Comparison of ENCODE assay signal across 8 cellular contexts in the genomic region with DNA sequence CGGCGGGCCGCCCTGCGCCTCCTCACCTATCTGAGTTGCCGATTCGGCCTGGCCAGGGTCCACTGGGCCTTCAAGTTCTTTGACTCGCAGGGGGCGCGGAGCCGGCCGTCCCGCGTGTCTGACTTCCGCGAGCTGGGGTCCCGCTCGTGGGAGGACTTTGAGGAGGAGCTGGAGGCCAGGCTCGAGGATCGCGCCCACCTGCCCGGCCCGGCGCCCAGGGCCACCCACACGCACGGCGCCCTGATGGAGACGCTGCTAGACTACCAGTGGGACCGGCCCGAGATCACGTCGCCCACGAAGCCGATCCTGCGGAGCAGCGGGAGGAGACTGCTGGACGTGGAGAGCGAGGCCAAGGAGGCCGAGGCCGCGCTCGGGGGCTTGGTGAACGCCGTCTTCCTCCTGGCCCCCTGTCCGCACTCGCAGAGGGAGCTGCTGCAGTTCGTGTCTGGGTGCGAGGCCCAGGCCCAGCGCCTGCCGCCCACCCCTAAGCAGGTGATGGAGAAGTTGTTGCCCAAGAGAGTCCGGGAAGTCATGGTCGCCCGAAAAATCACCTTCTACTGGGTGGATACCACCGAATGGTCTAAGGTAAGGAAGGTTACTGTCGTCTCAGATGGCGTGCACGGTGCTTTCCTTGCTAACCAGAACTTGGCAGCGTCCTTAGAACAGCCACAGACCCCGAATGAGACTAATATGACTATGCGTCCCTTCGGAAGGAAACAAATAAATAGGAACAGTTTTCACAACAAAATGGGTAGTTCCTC. TPM values are rescaled to one million over a fixed set of nuclear protein-coding genes. Genes with fewer than 3 reads are reported as not detected.
A peak's percentile ranks its signal among the peaks of the same experiment; 100 is the strongest.
DNase-seq lines count a peak whose midpoint lies in the region; ATAC-seq, FAIRE-seq and TF ChIP-seq lines count a peak whose summit lies in the region.

No MANE protein-coding gene starts in this region.

- peak overlapping the region; percentile 69 to 87 for H3K27ac ChIP-seq in A549
- no peak overlapping the region for H3K27ac ChIP-seq in neural cell (ENCODE audit: low read length)

- 4% methylated on average over 23 of the region's 60 CpGs for WGBS in A549 (ENCODE audit: missing lambda C conversion rate)

- DNase-seq in A549 (ENCODE audit: low read depth in 1 of 2, low spot score in 1 of 2) (peak in 1 of 2 experiments; percentile 46), epithelial cell of esophagus (ENCODE audit: low read depth) (peak; percentile 28), NCI-H1436 (lab: John Stamatoyannopoulos, UW) (no peak), GF-D8 (lab: John Stamatoyannopoulos, UW) (no peak)

- H3K9ac ChIP-seq in neural cell (ENCODE audit: low read length) = no peak overlapping the region

- H3K36me3 ChIP-seq in neural cell (ENCODE audit: insufficient read depth, low read length) = no peaks in the 10 kb centered on the region

- H3K4me2 ChIP-seq in A549 (peak overlapping the region; percentile 96), neural cell (ENCODE audit: low read length) (peak overlapping the region; percentile 76)

- TF ChIP-seq CTCF in A549 (IDR thresholded peaks at IDR 0.05) (no peak), epithelial cell of esophagus (IDR thresholded peaks at IDR 0.05; ENCODE audit: insufficient read depth, low read depth, low read length, missing control alignments) (no peak), neural cell (IDR thresholded peaks at IDR 0.05; ENCODE audit: poor library complexity, severe bottlenecking) (no peak)

- ATAC-seq in A549 (peak; percentile 61 to 62), GM18502 (IDR thresholded peaks at IDR 0.05; ENCODE audit: poor library complexity, unreplicated experiment) (peak; percentile 24), HG03045 (IDR thresholded peaks at IDR 0.05; ENCODE audit: unreplicated experiment) (peak; percentile 19), SK-N-SH treated with all-trans-retinoic acid at 6 μM for 48 hours (peak; percentile 52)

- POLR2A ChIA-PET in A549 (lab: Yijun Ruan, JAX) = interaction anchor here (0.8 to 1.0 kb wide), 4 partner anchors 10 to 175 kb away, joined by 3 to 7 read pairs (median 3); a partner anchor contains a TSS

- TF ChIP-seq RAD21 in A549 (conservative IDR thresholded peaks at IDR 0.05 in 1 of 2, IDR thresholded peaks at IDR 0.05 in 1 of 2) (no peak), neural cell (conservative IDR thresholded peaks at IDR 0.05) (no peak)

- H3K27me3 ChIP-seq in neural cell (ENCODE audit: insufficient read depth, low read depth, low read length) = no peaks in the 10 kb centered on the region

- peaks cover 27% of the 10 kb centered on the region for H3K79me2 ChIP-seq in neural cell (replicated peaks; ENCODE audit: insufficient read depth, low read length)

- peaks cover 24% of the 10 kb centered on the region for H3K4me1 ChIP-seq in A549

- H3K9me3 ChIP-seq in A549 (no peaks in the 10 kb centered on the region), neural cell (ENCODE audit: low read length) (no peaks in the 10 kb centered on the region)

- CTCF ChIA-PET in A549 (lab: Yijun Ruan, JAX) = interaction anchor here (0.8 to 1.4 kb wide), 6 partner anchors 16 to 133 kb away, joined by 4 to 6 read pairs (median 4); a partner anchor contains a TSS

- H3K4me3 ChIP-seq in A549 = peak overlapping the region; percentile 77
- H3K4me3 ChIP-seq in epithelial cell of esophagus (ENCODE audit: low read length) = peak overlapping the region; percentile 65
- H3K4me3 ChIP-seq in neural cell (ENCODE audit: low read length) = peak overlapping the region; percentile 89

- H2AFZ ChIP-seq in neural cell (ENCODE audit: low read depth, low read length) = peak overlapping the region; percentile 45

- FAIRE-seq in A549 (lab: Jason Lieb, UNC) = no peak

- no peaks in the 10 kb centered on the region for H4K20me1 ChIP-seq in neural cell (ENCODE audit: insufficient read depth)

- H3F3A ChIP-seq in neural cell (ENCODE audit: insufficient read depth, low read length, poor library complexity, severe bottlenecking) = no peaks in the 10 kb centered on the region

- TF ChIP-seq POLR2A in A549 (IDR thresholded peaks at IDR 0.05; ENCODE audit: low read length) = no peak

- no peaks in the 10 kb centered on the region for H3K9me2 ChIP-seq in neural cell (ENCODE audit: insufficient read depth, low read length)

- no peak for TF ChIP-seq EP300 in A549 (IDR thresholded peaks at IDR 0.05)
- no peak for TF ChIP-seq EP300 in neural cell (conservative IDR thresholded peaks at IDR 0.05; ENCODE audit: poor library complexity, severe bottlenecking)

TF ChIP-seq in A549, 52 proteins besides CTCF, POLR2A, EP300 and RAD21 (continues in another document):
- 0 out of 4 replicates have a peak, but pooled peaks of 1 of the 2 experiments have one; percentile 31 for TF ChIP-seq CEBPB (IDR thresholded peaks at IDR 0.05)
- TF ChIP-seq ZSCAN20 (CRISPR knock-in tag; IDR thresholded peaks at IDR 0.05) = no peak
- peak; percentile 69; the same call in 1 of the 2 replicates for TF ChIP-seq PHF8 (IDR thresholded peaks at IDR 0.05; ENCODE audit: borderline replicate concordance, low read depth)
- 0 out of 2 replicates have a peak, but pooled peaks have one; percentile 0 for TF ChIP-seq ZC3H11A (IDR thresholded peaks at IDR 0.05)
- peak; percentile 15; the same call in 1 of the 2 replicates for TF ChIP-seq TP53 (CRISPR knock-in tag; IDR thresholded peaks at IDR 0.05)
- TF ChIP-seq, protein P1, sequence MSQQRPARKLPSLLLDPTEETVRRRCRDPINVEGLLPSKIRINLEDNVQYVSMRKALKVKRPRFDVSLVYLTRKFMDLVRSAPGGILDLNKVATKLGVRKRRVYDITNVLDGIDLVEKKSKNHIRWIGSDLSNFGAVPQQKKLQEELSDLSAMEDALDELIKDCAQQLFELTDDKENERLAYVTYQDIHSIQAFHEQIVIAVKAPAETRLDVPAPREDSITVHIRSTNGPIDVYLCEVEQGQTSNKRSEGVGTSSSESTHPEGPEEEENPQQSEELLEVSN (IDR thresholded peaks at IDR 0.05; ENCODE audit: borderline replicate concordance, low read depth) = 0 out of 2 replicates have a peak, but pooled peaks have one; percentile 7
- TF ChIP-seq HDAC2 (IDR thresholded peaks at IDR 0.05) = peak; percentile 43; the same call in 1 of the 2 replicates
- TF ChIP-seq, protein P2, sequence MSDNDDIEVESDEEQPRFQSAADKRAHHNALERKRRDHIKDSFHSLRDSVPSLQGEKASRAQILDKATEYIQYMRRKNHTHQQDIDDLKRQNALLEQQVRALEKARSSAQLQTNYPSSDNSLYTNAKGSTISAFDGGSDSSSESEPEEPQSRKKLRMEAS (IDR thresholded peaks at IDR 0.05) = peak; percentile 62

TF ChIP-seq in SK-N-SH treated with all-trans-retinoic acid at 6 μM for 48 hours, 23 proteins besides CTCF, POLR2A, EP300 and RAD21 (continues in another document):
- TF ChIP-seq ZNF565 (CRISPR knock-in tag; conservative IDR thresholded peaks at IDR 0.05; ENCODE audit: low read depth) = no peak
- no peak for TF ChIP-seq OSR1 (CRISPR knock-in tag; IDR thresholded peaks at IDR 0.05)
- no peak for TF ChIP-seq ZFP30 (CRISPR knock-in tag; IDR thresholded peaks at IDR 0.05)
- no peak for TF ChIP-seq GLIS3 (CRISPR knock-in tag; IDR thresholded peaks at IDR 0.05)
- TF ChIP-seq ISL1 (CRISPR knock-in tag; IDR thresholded peaks at IDR 0.05) = no peak
- TF ChIP-seq, protein P3, sequence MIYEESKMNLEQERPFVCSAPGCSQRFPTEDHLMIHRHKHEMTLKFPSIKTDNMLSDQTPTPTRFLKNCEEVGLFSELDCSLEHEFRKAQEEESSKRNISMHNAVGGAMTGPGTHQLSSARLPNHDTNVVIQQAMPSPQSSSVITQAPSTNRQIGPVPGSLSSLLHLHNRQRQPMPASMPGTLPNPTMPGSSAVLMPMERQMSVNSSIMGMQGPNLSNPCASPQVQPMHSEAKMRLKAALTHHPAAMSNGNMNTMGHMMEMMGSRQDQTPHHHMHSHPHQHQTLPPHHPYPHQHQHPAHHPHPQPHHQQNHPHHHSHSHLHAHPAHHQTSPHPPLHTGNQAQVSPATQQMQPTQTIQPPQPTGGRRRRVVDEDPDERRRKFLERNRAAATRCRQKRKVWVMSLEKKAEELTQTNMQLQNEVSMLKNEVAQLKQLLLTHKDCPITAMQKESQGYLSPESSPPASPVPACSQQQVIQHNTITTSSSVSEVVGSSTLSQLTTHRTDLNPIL (CRISPR knock-in tag; IDR thresholded peaks at IDR 0.05; ENCODE audit: low read depth) = no peak

TF ChIP-seq in neural cell, 6 proteins besides CTCF, POLR2A, EP300 and RAD21:
- TF ChIP-seq SMC3 (conservative IDR thresholded peaks at IDR 0.05; ENCODE audit: poor library complexity) (no peak), POLR2AphosphoS5 (IDR thresholded peaks at IDR 0.05) (no peak), MXI1 (conservative IDR thresholded peaks at IDR 0.05; ENCODE audit: poor library complexity, severe bottlenecking) (peak; percentile 83)
- TF ChIP-seq, protein P4, sequence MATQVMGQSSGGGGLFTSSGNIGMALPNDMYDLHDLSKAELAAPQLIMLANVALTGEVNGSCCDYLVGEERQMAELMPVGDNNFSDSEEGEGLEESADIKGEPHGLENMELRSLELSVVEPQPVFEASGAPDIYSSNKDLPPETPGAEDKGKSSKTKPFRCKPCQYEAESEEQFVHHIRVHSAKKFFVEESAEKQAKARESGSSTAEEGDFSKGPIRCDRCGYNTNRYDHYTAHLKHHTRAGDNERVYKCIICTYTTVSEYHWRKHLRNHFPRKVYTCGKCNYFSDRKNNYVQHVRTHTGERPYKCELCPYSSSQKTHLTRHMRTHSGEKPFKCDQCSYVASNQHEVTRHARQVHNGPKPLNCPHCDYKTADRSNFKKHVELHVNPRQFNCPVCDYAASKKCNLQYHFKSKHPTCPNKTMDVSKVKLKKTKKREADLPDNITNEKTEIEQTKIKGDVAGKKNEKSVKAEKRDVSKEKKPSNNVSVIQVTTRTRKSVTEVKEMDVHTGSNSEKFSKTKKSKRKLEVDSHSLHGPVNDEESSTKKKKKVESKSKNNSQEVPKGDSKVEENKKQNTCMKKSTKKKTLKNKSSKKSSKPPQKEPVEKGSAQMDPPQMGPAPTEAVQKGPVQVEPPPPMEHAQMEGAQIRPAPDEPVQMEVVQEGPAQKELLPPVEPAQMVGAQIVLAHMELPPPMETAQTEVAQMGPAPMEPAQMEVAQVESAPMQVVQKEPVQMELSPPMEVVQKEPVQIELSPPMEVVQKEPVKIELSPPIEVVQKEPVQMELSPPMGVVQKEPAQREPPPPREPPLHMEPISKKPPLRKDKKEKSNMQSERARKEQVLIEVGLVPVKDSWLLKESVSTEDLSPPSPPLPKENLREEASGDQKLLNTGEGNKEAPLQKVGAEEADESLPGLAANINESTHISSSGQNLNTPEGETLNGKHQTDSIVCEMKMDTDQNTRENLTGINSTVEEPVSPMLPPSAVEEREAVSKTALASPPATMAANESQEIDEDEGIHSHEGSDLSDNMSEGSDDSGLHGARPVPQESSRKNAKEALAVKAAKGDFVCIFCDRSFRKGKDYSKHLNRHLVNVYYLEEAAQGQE (IDR thresholded peaks at IDR 0.05; ENCODE audit: borderline replicate concordance) = no peak

RNA-seq across cellular contexts. Expression of a gene that starts 0.6 kb away (rescaled TPM):
- polyA plus RNA-seq in A549 (2011; rRNA removed) = 7.8 and 9.4 TPM in 2 replicates
- polyA plus RNA-seq in A549 (2012; cell fraction: cytosol; rRNA removed) = 9.0 and 11.2 TPM in 2 replicates
- 32.5 and 33.7 TPM in 2 replicates for polyA plus RNA-seq in A549 (2012; cell fraction: nucleus; rRNA removed)
- 10.4 to 11.6 TPM (median 11.3 TPM) in 3 replicates for polyA plus RNA-seq in A549 (2017; fragmentation: RNase III; extraction: RNeasy Plus Mini Kit Qiagen cat#74134 plus additional on column Dnase treatment)
- 18.4 and 23.8 TPM in 2 replicates for polyA minus RNA-seq in A549 (2011; rRNA and poly(A)+ RNA removed)
- polyA plus RNA-seq in neural cell = 0.06 and 0.36 TPM in 2 replicates
- polyA minus RNA-seq in neural cell = 0.58 and 0.73 TPM in 2 replicates
